8 cellular contexts compared by ENCODE assay signal in genomic region chr2:62202019-62202722, GRCh38. TPM values are rescaled to one million over a fixed set of nuclear protein-coding genes. Genes with fewer than 3 reads are reported as not detected.
DNase-seq lines count a peak whose midpoint lies in the region; ATAC-seq, FAIRE-seq and TF ChIP-seq lines count a peak whose summit lies in the region.

No MANE protein-coding gene starts in this region.

- 0 out of 2 replicates have a peak overlapping the region, but pooled peaks have one; percentile 1 for H3K18ac ChIP-seq in H1 (ENCODE audit: extremely low read depth, low read length)

- peak overlapping the region; percentile 88 for H3K4me2 ChIP-seq in Loucy (ENCODE audit: low read depth, low read length, poor library complexity, severe bottlenecking)
- H3K4me2 ChIP-seq in H1 (ENCODE audit: insufficient read depth in 1 of 2, low read depth in 2 of 2, low read length in 2 of 2): peak overlapping the region in 1 of 2 experiments; percentile 32; a peak in 2 of 4 replicates
- no peak overlapping the region for H3K4me2 ChIP-seq in PC-3 (ENCODE audit: low read length)

- H3K36me3 Mint-ChIP-seq in CD8-positive, alpha-beta memory T cell: peaks cover 0 to 15% (median 0%) of the 10 kb centered on the region in 3 donors

- no peak overlapping the region for H4K91ac ChIP-seq in H1 (replicated peaks; ENCODE audit: insufficient read length, low read length)

- peak overlapping the region; percentile 73 to 98 (median 86) for H3K27ac Mint-ChIP-seq in CD8-positive, alpha-beta memory T cell

- no peak overlapping the region for H2BK20ac ChIP-seq in H1 (ENCODE audit: low read length)

- H4K5ac ChIP-seq in H1 (ENCODE audit: insufficient read length, low read depth, low read length): peak overlapping the region; percentile 39

- peaks cover 79% of the 10 kb centered on the region for H3K4me1 ChIP-seq in CD8-positive, alpha-beta memory T cell (ENCODE audit: insufficient read depth, low read length)
- H3K4me1 ChIP-seq in Loucy (ENCODE audit: insufficient read depth, low read length, poor library complexity, severe bottlenecking) (peaks cover 56% of the 10 kb centered on the region), H1 (replicated peaks in 1 of 4; ENCODE audit: control insufficient read depth in 3 of 4, insufficient read depth in 4 of 4, low read length in 3 of 4) (peaks cover 1 to 24% (median 19%) of the 10 kb centered on the region in 4 experiments), body of pancreas (peaks cover 59% of the 10 kb centered on the region), PC-3 (ENCODE audit: insufficient read depth, low read length) (peaks cover 7% of the 10 kb centered on the region)

- TF ChIP-seq EP300 in H1 (IDR thresholded peaks at IDR 0.05; ENCODE audit: borderline replicate concordance in 1 of 2, low read depth in 2 of 2, low read length in 2 of 2): no peak

- H3K23ac ChIP-seq in H1 (ENCODE audit: insufficient read length): peak overlapping the region; percentile 56

- no peaks in the 10 kb centered on the region for H3K27me3 Mint-ChIP-seq in CD8-positive, alpha-beta memory T cell

- no TSS peak for BruUV-seq in PC-3 (replicated peaks; lab: Mats Ljungman, UMichigan)

- peak overlapping the region; percentile 28 to 94 (median 91) for H3K4me3 Mint-ChIP-seq in CD8-positive, alpha-beta memory T cell

- CTCF ChIA-PET in CD8-positive, alpha-beta memory T cell (lab: Charles Lee): no interaction called here
- CTCF ChIA-PET in H1 (lab: Charles Lee; ENCODE audit: partially characterized antibody) (no interaction called here), PC-3 (lab: Charles Lee) (no interaction called here)

- 0 out of 2 replicates have a peak overlapping the region, but pooled peaks have one; percentile 6 for H2AK5ac ChIP-seq in H1 (ENCODE audit: low read depth, low read length)

- H3K9ac ChIP-seq in Loucy (ENCODE audit: low read depth, low read length, poor library complexity, severe bottlenecking) (peak overlapping the region; percentile 95), H1 (replicated peaks in 1 of 4; ENCODE audit: extremely low read depth in 1 of 4, low read depth in 3 of 4, low read length in 3 of 4) (no peak overlapping the region), PC-3 (ENCODE audit: low read length) (no peak overlapping the region)

- H3K27ac ChIP-seq in CD8-positive, alpha-beta memory T cell (ENCODE audit: low read depth, low read length): no peak overlapping the region
- H3K27ac ChIP-seq in H1 (ENCODE audit: low read depth, low read length) (no peak overlapping the region; the same call in 1 of the 2 replicates), body of pancreas (no peak overlapping the region), PC-3 (ENCODE audit: low read length) (no peak overlapping the region)

- 86% methylated on average over 9 of the region's 9 CpGs; no CpG with 5 or more reads in 1 of the 2 experiments for WGBS in H1 (ENCODE audit: extremely low coverage in 1 of 2, insufficient coverage in 1 of 2, insufficient read length in 1 of 2, insufficient replicate concordance in 2 of 2, low coverage in 1 of 2, low lambda C conversion rate in 2 of 2, missing lambda C conversion rate in 1 of 2), 2 experiments
- WGBS in body of pancreas, 2 donors: 73 to 85% methylated on average over 9 of the region's 9 CpGs

- H3F3A ChIP-seq in Loucy (ENCODE audit: low read depth): no peaks in the 10 kb centered on the region
- no peaks in the 10 kb centered on the region for H3F3A ChIP-seq in PC-3 (ENCODE audit: low read length, unreplicated experiment)

- FAIRE-seq in H1 (lab: Jason Lieb, UNC): no peak

- H3K79me2 ChIP-seq in Loucy (ENCODE audit: insufficient read depth, low read length) (peaks cover 100% of the 10 kb centered on the region), H1 (ENCODE audit: control insufficient read depth in 1 of 2, insufficient read depth in 2 of 2, low read length in 2 of 2) (peaks cover 88 to 100% of the 10 kb centered on the region in 2 experiments), PC-3 (ENCODE audit: low read length) (peaks cover 99% of the 10 kb centered on the region)

- peak; percentile 45 for ATAC-seq in GM19438 (IDR thresholded peaks at IDR 0.05; ENCODE audit: low read depth, unreplicated experiment)
- no peak for ATAC-seq in body of pancreas
- no peak for ATAC-seq in PC-3
- ATAC-seq in GM18502 (IDR thresholded peaks at IDR 0.05; ENCODE audit: poor library complexity, unreplicated experiment): no peak

- no peaks in the 10 kb centered on the region for H3K36me3 ChIP-seq in CD8-positive, alpha-beta memory T cell (ENCODE audit: insufficient read depth, low read length)
- H3K36me3 ChIP-seq in Loucy (ENCODE audit: insufficient read depth, low read length): peaks cover 82% of the 10 kb centered on the region; the same call in 1 of the 2 replicates
- no peaks in the 10 kb centered on the region for H3K36me3 ChIP-seq in H1 (ENCODE audit: control insufficient read depth in 2 of 4, insufficient read depth in 4 of 4, low read length in 3 of 4)
- H3K36me3 ChIP-seq in body of pancreas (replicated peaks in 1 of 2; ENCODE audit: insufficient read depth in 1 of 2, low read depth in 2 of 2): no peaks in the 10 kb centered on the region
- H3K36me3 ChIP-seq in PC-3 (ENCODE audit: low read depth, low read length): no peaks in the 10 kb centered on the region

- H3K9me2 ChIP-seq in Loucy (replicated peaks; ENCODE audit: low read depth, low read length) (no peaks in the 10 kb centered on the region), PC-3 (replicated peaks; ENCODE audit: low read length) (no peaks in the 10 kb centered on the region)

- TF ChIP-seq CTCF in Loucy (conservative IDR thresholded peaks at IDR 0.05; ENCODE audit: low read length) (no peak), H1 (IDR thresholded peaks at IDR 0.05; ENCODE audit: control extremely low read depth in 1 of 3, insufficient read depth in 1 of 3, low read depth in 1 of 3, low read length in 3 of 3) (no peak), body of pancreas (IDR thresholded peaks at IDR 0.05) (no peak), PC-3 (conservative IDR thresholded peaks at IDR 0.05; ENCODE audit: low read depth, low read length) (no peak)

- H2BK120ac ChIP-seq in H1 (replicated peaks; ENCODE audit: low read depth, low read length): no peak overlapping the region

- peak overlapping the region; percentile 7; the same call in 1 of the 2 replicates for H2BK5ac ChIP-seq in H1 (ENCODE audit: low read depth, low read length)

- no peak overlapping the region for H2BK15ac ChIP-seq in H1 (ENCODE audit: low read length)

- no peak for TF ChIP-seq POLR2A in H1 (IDR thresholded peaks at IDR 0.05; ENCODE audit: control extremely low read depth in 1 of 2, low read depth in 2 of 2, low read length in 2 of 2)
- no peak for TF ChIP-seq POLR2A in body of pancreas (IDR thresholded peaks at IDR 0.05)

- peaks cover 12% of the 10 kb centered on the region for H3K79me1 ChIP-seq in H1 (ENCODE audit: low read depth, low read length)

- no peaks in the 10 kb centered on the region for H3K23me2 ChIP-seq in H1 (ENCODE audit: low read depth, low read length)

- no peak overlapping the region for H3K14ac ChIP-seq in H1 (ENCODE audit: insufficient read length)

- no peak overlapping the region for H3K56ac ChIP-seq in H1 (replicated peaks; ENCODE audit: insufficient read length, low read depth, low read length)

- H3K9me3 ChIP-seq in CD8-positive, alpha-beta memory T cell (ENCODE audit: low read length): no peaks in the 10 kb centered on the region
- H3K9me3 ChIP-seq in Loucy (ENCODE audit: insufficient read depth, low read depth, low read length): no peaks in the 10 kb centered on the region
- H3K9me3 ChIP-seq in H1 (ENCODE audit: insufficient read depth in 2 of 2, low read depth in 1 of 2, low read length in 1 of 2): no peaks in the 10 kb centered on the region
- H3K9me3 ChIP-seq in body of pancreas: no peaks in the 10 kb centered on the region
- H3K9me3 ChIP-seq in PC-3 (ENCODE audit: low read length): no peaks in the 10 kb centered on the region

- no peaks in the 10 kb centered on the region for H3K27me3 ChIP-seq in CD8-positive, alpha-beta memory T cell (ENCODE audit: insufficient read depth, low read length, poor library complexity, severe bottlenecking)
- peaks cover 10% of the 10 kb centered on the region for H3K27me3 ChIP-seq in Loucy (ENCODE audit: insufficient read depth, low read length, poor library complexity, severe bottlenecking)
- H3K27me3 ChIP-seq in H1 (replicated peaks in 1 of 4; ENCODE audit: control insufficient read depth in 3 of 4, extremely low read depth in 1 of 4, insufficient read depth in 3 of 4, low read length in 3 of 4): no peaks in the 10 kb centered on the region
- H3K27me3 ChIP-seq in body of pancreas: no peaks in the 10 kb centered on the region
- H3K27me3 ChIP-seq in PC-3 (ENCODE audit: low read length): no peaks in the 10 kb centered on the region

- POLR2A ChIA-PET in CD8-positive, alpha-beta memory T cell (lab: Charles Lee): no interaction called here
- POLR2A ChIA-PET in H1 (lab: Charles Lee; ENCODE audit: partially characterized antibody): no interaction called here
- POLR2A ChIA-PET in PC-3 (lab: Charles Lee; ENCODE audit: unreplicated experiment): no interaction called here

- peaks cover 99% of the 10 kb centered on the region for H4K20me1 ChIP-seq in Loucy (ENCODE audit: insufficient read depth, low read length, poor library complexity, severe bottlenecking)
- peaks cover 48 to 53% of the 10 kb centered on the region in 2 experiments for H4K20me1 ChIP-seq in H1 (replicated peaks in 1 of 2; ENCODE audit: control insufficient read depth in 1 of 2, insufficient read depth in 2 of 2, low read length in 2 of 2)
- H4K20me1 ChIP-seq in PC-3 (ENCODE audit: low read length): peaks cover 31% of the 10 kb centered on the region

- no peaks in the 10 kb centered on the region for H3K9me3 Mint-ChIP-seq in CD8-positive, alpha-beta memory T cell

- no peak overlapping the region for H4K8ac ChIP-seq in H1 (ENCODE audit: extremely low read depth, insufficient read depth, low read length)

- H2BK12ac ChIP-seq in H1 (ENCODE audit: low read depth, low read length): no peak overlapping the region

- H3K4ac ChIP-seq in H1 (replicated peaks; ENCODE audit: insufficient read length, low read depth, low read length): no peak overlapping the region

- H3K4me3 ChIP-seq in CD8-positive, alpha-beta memory T cell (ENCODE audit: low read length): peak overlapping the region; percentile 20
- H3K4me3 ChIP-seq in Loucy (ENCODE audit: low read length, poor library complexity, severe bottlenecking) (peak overlapping the region; percentile 86), H1 (ENCODE audit: extremely low read depth in 1 of 4, insufficient read depth in 2 of 4, low read depth in 3 of 4, low read length in 4 of 4) (no peak overlapping the region; a peak in 1 of 8 replicates), body of pancreas (no peak overlapping the region), PC-3 (ENCODE audit: low read length) (no peak overlapping the region)

- DNase-seq in CD8-positive, alpha-beta memory T cell: no peak
- DNase-seq in H1 (ENCODE audit: low read depth in 1 of 2, low spot score in 2 of 2): no peak
- no peak for DNase-seq in body of pancreas
- no peak for DNase-seq in T1000 (lab: John Stamatoyannopoulos, UW)
- DNase-seq in PC-3: no peak

- peaks cover 94 to 95% (median 95%) of the 10 kb centered on the region in 3 donors for H3K4me1 Mint-ChIP-seq in CD8-positive, alpha-beta memory T cell

- H2AFZ ChIP-seq in Loucy (ENCODE audit: low read length): no peak overlapping the region
- no peak overlapping the region for H2AFZ ChIP-seq in H1 (ENCODE audit: low read length)
- no peak overlapping the region for H2AFZ ChIP-seq in PC-3 (ENCODE audit: low read length)

- intact Hi-C loops in body of pancreas (cut with DNase I): loop anchor here (10.0 kb wide), 1 partner anchor 93 kb away; no protein-coding TSS in a partner anchor
- intact Hi-C loops in PC-3 (cut with micrococcal nuclease): no loop called here

- TF ChIP-seq RAD21 in H1 (IDR thresholded peaks at IDR 0.05 in 1 of 2, conservative IDR thresholded peaks at IDR 0.05 in 1 of 2; ENCODE audit: low read depth in 2 of 2, low read length in 2 of 2): no peak

RNA-seq across cellular contexts. Expression of gene B3GNT2, which starts 6.3 kb away (rescaled TPM):
- total RNA-seq in CD8-positive, alpha-beta memory T cell: 10 to 100 TPM; 30.1 to 30.9 TPM
- polyA plus RNA-seq in CD8-positive, alpha-beta memory T cell: 62.1 TPM
- total RNA-seq in H1 (2021; fragmentation: NEBNext Ultra II Directional; extraction: Animal tissue kit (Norgen Biotek cat#: 25700)): 40.8 and 41.3 TPM in 2 replicates
- polyA plus RNA-seq in H1 (2011; rRNA removed): 17.6 and 20.1 TPM in 2 replicates
- polyA plus RNA-seq in H1 (2011; cell fraction: cytosol; rRNA removed): 29.3 TPM
- polyA plus RNA-seq in H1 (2011; cell fraction: nucleus; rRNA removed): 16.1 TPM
- 21.6 to 30.8 TPM (median 26.6 TPM) in 4 replicates for polyA plus RNA-seq in H1 (2012, experiment 1 of 2)
- polyA plus RNA-seq in H1 (2012, experiment 2 of 2): 4.7 TPM
- 46.9 TPM for polyA plus RNA-seq in H1 (2013, experiment 1 of 2)
- polyA plus RNA-seq in H1 (2013, experiment 2 of 2): 54.5 TPM
- 55.2 TPM in 2 replicates for polyA minus RNA-seq in H1 (2011; rRNA and poly(A)+ RNA removed)
- polyA minus RNA-seq in H1 (2011; cell fraction: cytosol; rRNA and poly(A)+ RNA removed): 29.4 TPM
- polyA minus RNA-seq in H1 (2011; cell fraction: nucleus; rRNA and poly(A)+ RNA removed): 28.5 TPM
- total RNA-seq in body of pancreas (10 to 100 TPM; 12.2 to 15.8 TPM), PC-3 (2014; rRNA removed) (14.5 and 18.0 TPM in 2 replicates)

Comparison
In these comparisons a context has a peak if more than half of its experiments do, and no peak if none do; other contexts are left out.
1. H3K4me3 ChIP-seq: peak in CD8-positive, alpha-beta memory T cell (single experiment) and Loucy (single experiment); none in H1 (0 of 4), body of pancreas (0 of 2) and PC-3 (single experiment).